8 cellular contexts compared by ENCODE assay signal in genomic region chr19:3125900-3126524, GRCh38. TPM values are rescaled to one million over a fixed set of nuclear protein-coding genes. Genes with fewer than 3 reads are reported as not detected.
DNase-seq lines count a peak whose midpoint lies in the region; ATAC-seq and TF ChIP-seq lines count a peak whose summit lies in the region.

No MANE protein-coding gene starts in this region.

- H3K27ac ChIP-seq in Panc1 (ENCODE audit: low read length): no peak overlapping the region

- H3K36me3 ChIP-seq in Panc1 (ENCODE audit: control insufficient read depth, insufficient read depth, low read length): no peaks in the 10 kb centered on the region

- H3K27me3 Mint-ChIP-seq in activated T-cell treated with anti-CD3 and anti-CD28 coated beads, Interleukin-2, amount 50 U/mL, for 72 hours (ENCODE audit: low read depth): peaks cover 7% of the 10 kb centered on the region

- intact Hi-C loops in Panc1 (cut with micrococcal nuclease; ENCODE audit: unreplicated experiment) (loop anchor here (10.0 kb wide), 1 partner anchor 171 kb away; no protein-coding TSS in a partner anchor), sciatic nerve (cut with DNase I) (no loop called here)

- H3K4me3 ChIP-seq in Panc1 (ENCODE audit: low read depth in 2 of 2, low read length in 2 of 2): no peak overlapping the region

- POLR2A ChIA-PET in Panc1 (lab: Charles Lee): no interaction called here

- H3K4me1 Mint-ChIP-seq in activated T-cell treated with anti-CD3 and anti-CD28 coated beads, Interleukin-2, amount 50 U/mL, for 72 hours (ENCODE audit: low read depth): peaks cover 7% of the 10 kb centered on the region

- no peaks in the 10 kb centered on the region for H3K36me3 Mint-ChIP-seq in activated T-cell treated with anti-CD3 and anti-CD28 coated beads, Interleukin-2, amount 50 U/mL, for 72 hours (ENCODE audit: insufficient read depth in 2 of 2)

- no peak overlapping the region for H3K4me3 Mint-ChIP-seq in activated T-cell treated with anti-CD3 and anti-CD28 coated beads, Interleukin-2, amount 50 U/mL, for 72 hours

- no peak overlapping the region for H3K27ac Mint-ChIP-seq in activated T-cell treated with anti-CD3 and anti-CD28 coated beads, Interleukin-2, amount 50 U/mL, for 72 hours

- DNase-seq in NK-92 treated with Interleukin-12 subunit alpha and Interleukin-12 subunit beta, amount 100 ng/mL, for 24 hours (lab: John Stamatoyannopoulos, UW): peak; percentile 51
- DNase-seq in NK-92 (lab: John Stamatoyannopoulos, UW; ENCODE audit: unreplicated experiment) (no peak), Panc1 (ENCODE audit: low read depth, low spot score) (peak; percentile 24), glomerular visceral epithelial cell (ENCODE audit: extremely low spot score) (peak; percentile 57), sciatic nerve (ENCODE audit: low spot score) (no peak)
- peak; percentile 81 to 83 for DNase-seq in activated T-cell treated with anti-CD3 and anti-CD28 coated beads, Interleukin-2, amount 50 U/mL, for 72 hours

- no peaks in the 10 kb centered on the region for H3K9me3 Mint-ChIP-seq in activated T-cell treated with anti-CD3 and anti-CD28 coated beads, Interleukin-2, amount 50 U/mL, for 72 hours

- CTCF ChIA-PET in Panc1 (lab: Charles Lee): no interaction called here

- H3K27me3 ChIP-seq in Panc1 (ENCODE audit: control insufficient read depth, insufficient read depth, low read length): no peaks in the 10 kb centered on the region

- ATAC-seq in Panc1 (peak; percentile 88), sciatic nerve (peak; percentile 35), HG03175 (IDR thresholded peaks at IDR 0.05; ENCODE audit: unreplicated experiment) (no peak), HG02642 (IDR thresholded peaks at IDR 0.05; ENCODE audit: poor library complexity, unreplicated experiment) (no peak)
- peak; percentile 88 to 92 for ATAC-seq in activated T-cell treated with anti-CD3 and anti-CD28 coated beads, Interleukin-2, amount 50 U/mL, for 72 hours (replicated peaks in 1 of 2)

- peak; percentile 89 for TF ChIP-seq CTCF in Panc1 (IDR thresholded peaks at IDR 0.05)

- in situ Hi-C loops in Panc1 (cut with HindIII; ENCODE audit: low pct_unique_long_range_greater_than_20kb, low sequenced_read_pairs): no loop called here

- no peaks in the 10 kb centered on the region for H3K4me1 ChIP-seq in Panc1 (ENCODE audit: control insufficient read depth, insufficient read depth, low read length)

- BruUV-seq in Panc1 (replicated peaks; lab: Mats Ljungman, UMichigan): no TSS peak

- H3K9me3 ChIP-seq in Panc1 (ENCODE audit: control insufficient read depth, insufficient read depth, low read depth, low read length): no peaks in the 10 kb centered on the region

RNA-seq across cellular contexts. Expression of gene GNA15, which starts 9.8 kb away (rescaled TPM):
- total RNA-seq in Panc1 (2021; ENCODE audit: unreplicated experiment) (6.2 TPM), sciatic nerve (9.5 TPM)
- polyA plus RNA-seq in Panc1 (2012; ENCODE audit: insufficient read length): 8.4 TPM
- total RNA-seq in activated T-cell treated with anti-CD3 and anti-CD28 coated beads, Interleukin-2, amount 50 U/mL, for 72 hours: 10 to 100 TPM; 32.8 to 66.5 TPM

RNA-seq across cellular contexts. Expression of gene GNA11, which starts 31.9 kb away (rescaled TPM):
- total RNA-seq in Panc1 (2021; ENCODE audit: unreplicated experiment) (64.6 TPM), sciatic nerve (74.0 TPM)
- 120 TPM for polyA plus RNA-seq in Panc1 (2012; ENCODE audit: insufficient read length)
- total RNA-seq in activated T-cell treated with anti-CD3 and anti-CD28 coated beads, Interleukin-2, amount 50 U/mL, for 72 hours: 1 to 10 TPM; 7.7 to 8.4 TPM

RNA-seq across cellular contexts. Expression of gene S1PR4, which starts 52.6 kb away (rescaled TPM):
- total RNA-seq in Panc1 (2021; ENCODE audit: unreplicated experiment) (0.26 TPM), sciatic nerve (3.1 TPM)
- polyA plus RNA-seq in Panc1 (2012; ENCODE audit: insufficient read length): not detected
- total RNA-seq in activated T-cell treated with anti-CD3 and anti-CD28 coated beads, Interleukin-2, amount 50 U/mL, for 72 hours: 10 to 100 TPM; 41.1 to 43.4 TPM

RNA-seq across cellular contexts. Expression of gene NCLN, which starts 59.7 kb away (rescaled TPM):
- total RNA-seq in Panc1 (2021; ENCODE audit: unreplicated experiment): 132 TPM
- polyA plus RNA-seq in Panc1 (2012; ENCODE audit: insufficient read length): 171 TPM
- total RNA-seq in activated T-cell treated with anti-CD3 and anti-CD28 coated beads, Interleukin-2, amount 50 U/mL, for 72 hours: 10 to 100 TPM; 35.0 to 38.7 TPM
- 25.4 TPM for total RNA-seq in sciatic nerve

Comparison
In these comparisons a context has a peak if more than half of its experiments do, and no peak if none do; other contexts are left out.
1. DNase-seq: peak in NK-92 treated with Interleukin-12 subunit alpha and Interleukin-12 subunit beta, amount 100 ng/mL, for 24 hours (single experiment), Panc1 (single experiment), activated T-cell treated with anti-CD3 and anti-CD28 coated beads, Interleukin-2, amount 50 U/mL, for 72 hours (2 of 2) and glomerular visceral epithelial cell (single experiment); none in NK-92 (single experiment) and sciatic nerve (single experiment).
2. ATAC-seq: peak in Panc1 (single experiment), activated T-cell treated with anti-CD3 and anti-CD28 coated beads, Interleukin-2, amount 50 U/mL, for 72 hours (2 of 2) and sciatic nerve (single experiment); none in HG03175 (single experiment) and HG02642 (single experiment).
3. RNA of gene S1PR4, which starts 52.6 kb away (total RNA-seq): 41.1 to 43.4 TPM in activated T-cell treated with anti-CD3 and anti-CD28 coated beads, Interleukin-2, amount 50 U/mL, for 72 hours; 3.1 TPM in sciatic nerve (single experiment) and 0.26 TPM in Panc1 (single experiment); every median in the first group is over 10 times any median in the second.